8 cellular contexts compared by ENCODE assay signal in the genomic region with DNA sequence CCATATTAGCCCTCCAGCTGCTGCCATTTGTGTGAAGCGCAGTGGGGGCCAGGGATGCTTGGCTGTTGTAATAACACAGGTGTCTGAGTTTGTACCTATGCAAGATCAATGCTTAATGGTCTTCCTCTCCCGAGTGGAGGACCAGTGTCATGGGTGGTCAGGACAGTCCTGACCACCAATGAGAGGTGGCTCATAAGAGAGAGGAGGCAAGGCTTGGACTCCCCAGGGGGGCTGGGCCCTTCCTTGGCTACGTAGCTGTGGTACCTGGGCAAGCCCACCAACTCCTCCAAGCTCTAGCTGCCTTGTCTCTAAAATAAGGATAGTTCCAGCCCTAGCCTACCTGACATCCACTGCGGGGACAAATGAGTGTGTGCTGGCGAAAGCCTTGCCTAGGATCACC.
"Had no signal": no experiment of that assay in that cellular context is flagged by ENCODE, and none has a peak within 500 bp of the region (broad histone marks: within the 10 kb centered on the region; RNA-seq: fewer than 3 reads in every experiment).

No MANE protein-coding gene starts in this region.

- ATAC-seq: GM23338, HepG2 had no signal

- H3K4me3 ChIP-seq: GM23338 had no signal

- FAIRE-seq: H1, H54, HepG2 had no signal

- H3K4me1 Mint-ChIP-seq: GM23338, H9 had no signal

- H3K4me2 ChIP-seq: GM23338 had no signal

- H3K9me3 Mint-ChIP-seq: GM23338, H9, IgD-negative memory B cell had no signal

- H3K4me3 Mint-ChIP-seq: GM23338, H9, IgD-negative memory B cell had no signal

- H2AFZ ChIP-seq: GM23338 had no signal

- H3K27ac ChIP-seq: HL-60 had no signal

- DNase-seq: H9, HCEC 1CT had no signal

- H3K36me3 Mint-ChIP-seq: IgD-negative memory B cell had no signal

- H3K27ac Mint-ChIP-seq: GM23338, IgD-negative memory B cell had no signal
